Comparison of ENCODE assay signal across 7 cellular contexts in genomic region chr1:152459596-152460528, GRCh38. TPM values are rescaled to one million over a fixed set of nuclear protein-coding genes. Genes with fewer than 3 reads are reported as not detected.
A peak's percentile ranks its signal among the peaks of the same experiment; 100 is the strongest.
DNase-seq lines count a peak whose midpoint lies in the region; ATAC-seq lines count a peak whose summit lies in the region.

No MANE protein-coding gene starts in this region.

- no peak overlapping the region for H3K4me3 ChIP-seq in iPS DF 6.9 (ENCODE audit: low read length)

- ATAC-seq in GM21515 (IDR thresholded peaks at IDR 0.05; ENCODE audit: unreplicated experiment) (peak; percentile 92), T-cell (replicated peaks in 1 of 4) (peak; percentile 53 to 76 (median 64))

- no peaks in the 10 kb centered on the region; the same call in 1 of the 2 replicates for H3K9me3 ChIP-seq in iPS DF 6.9 (ENCODE audit: control insufficient read depth, insufficient read depth, low read length)

- CTCF ChIA-PET in T-cell (lab: Charles Lee) = interaction anchor here (0.7 to 3.6 kb wide), 33 partner anchors 8 to 527 kb away, joined by 3 to 134 read pairs (median 7); partner anchors contain the start of gene S100A11 (in 1 of the 2)

- H3K27me3 ChIP-seq in iPS DF 6.9 (ENCODE audit: control insufficient read depth, insufficient read depth, low read length) = no peaks in the 10 kb centered on the region

- no peaks in the 10 kb centered on the region for H3K36me3 Mint-ChIP-seq in T-cell

- peak overlapping the region; percentile 83 to 94 for H3K27ac Mint-ChIP-seq in T-cell

- peaks cover 26 to 28% (median 27%) of the 10 kb centered on the region in 3 donors for H3K4me1 Mint-ChIP-seq in T-cell

- H3K36me3 ChIP-seq in iPS DF 6.9 (ENCODE audit: control insufficient read depth, insufficient read depth, low read length) = no peaks in the 10 kb centered on the region

- H3K27me3 Mint-ChIP-seq in T-cell = peaks cover 0 to 4% of the 10 kb centered on the region in 2 donors

- H3K27ac ChIP-seq in iPS DF 6.9 (ENCODE audit: low read length) = no peak overlapping the region

- DNase-seq in GM03348 (ENCODE audit: low spot score) (peak; percentile 82), HuH-7 (ENCODE audit: low spot score) (peak; percentile 44), T-cell (peak; percentile 29 to 76 (median 62)), amniotic epithelial cell (ENCODE audit: low read depth) (peak; percentile 48), iPS DF 6.9 (ENCODE audit: low read depth, low spot score) (peak; percentile 29)
- peak; percentile 54 to 62 for DNase-seq in stimulated activated CD4-positive, alpha-beta T cell treated with anti-CD3 and anti-CD28 coated beads, Interleukin-15, amount 100 ng/mL, for 48 hours (ENCODE audit: low read depth in 2 of 2)

- no peaks in the 10 kb centered on the region for H3K4me1 ChIP-seq in iPS DF 6.9 (ENCODE audit: control insufficient read depth, insufficient read depth, low read length)

- POLR2A ChIA-PET in T-cell (lab: Charles Lee) = no interaction called here

- WGBS in iPS DF 6.9 (ENCODE audit: insufficient coverage, insufficient read length) = no CpG with 5 or more reads among the region's 8 CpGs

- H3K9me3 Mint-ChIP-seq in T-cell = no peaks in the 10 kb centered on the region

- peak overlapping the region; percentile 43 to 74 (median 62) for H3K4me3 Mint-ChIP-seq in T-cell

RNA-seq across cellular contexts. Expression of gene CRNN, which starts 45.8 kb away (rescaled TPM):
- total RNA-seq in T-cell = not detected

RNA-seq across cellular contexts. Expression of gene LCE5A, which starts 50.7 kb away (rescaled TPM):
- not detected for total RNA-seq in T-cell

RNA-seq across cellular contexts. Expression of gene CRCT1, which starts 54.4 kb away (rescaled TPM):
- total RNA-seq in T-cell = not detected

Comparison
In these comparisons a context has a peak if more than half of its experiments do, and no peak if none do; other contexts are left out.
1. DNase-seq: peak in every context shown above with its lines; median percentile 82 in GM03348; 62 in T-cell; 58 in stimulated activated CD4-positive, alpha-beta T cell treated with anti-CD3 and anti-CD28 coated beads, Interleukin-15, amount 100 ng/mL, for 48 hours; 48 in amniotic epithelial cell; 44 in HuH-7; 29 in iPS DF 6.9.